Comparison of ENCODE assay signal across 1 cellular context in genomic region chr20:12166053-12166717, GRCh38.
TF ChIP-seq lines count a peak whose summit lies in the region.

No MANE protein-coding gene starts in this region.

TF ChIP-seq in SK-N-SH treated with all-trans-retinoic acid at 6 μM for 48 hours, 23 proteins besides CTCF, POLR2A, EP300 and RAD21 (continued from another document):
- TF ChIP-seq CSRNP3 (CRISPR knock-in tag; IDR thresholded peaks at IDR 0.05) (no peak), SNAI2 (CRISPR knock-in tag; IDR thresholded peaks at IDR 0.05) (0 out of 2 replicates have a peak, but pooled peaks have one; percentile 65), BACH2 (CRISPR knock-in tag; IDR thresholded peaks at IDR 0.05; ENCODE audit: borderline replicate concordance) (no peak)
